9 cellular contexts compared by ENCODE assay signal in genomic region chr10:104327745-104328635, GRCh38. TPM values are rescaled to one million over a fixed set of nuclear protein-coding genes. Genes with fewer than 3 reads are reported as not detected.
DNase-seq lines count a peak whose midpoint lies in the region; FAIRE-seq and TF ChIP-seq lines count a peak whose summit lies in the region.
"Had no signal": no experiment of that assay in that cellular context is flagged by ENCODE, and none has a peak within 500 bp of the region (broad histone marks: within the 10 kb centered on the region; RNA-seq: fewer than 3 reads in every experiment).

No MANE protein-coding gene starts in this region.

- POLR2A ChIA-PET in CD8-positive, alpha-beta memory T cell (lab: Charles Lee): interaction anchor here (0.6 to 2.2 kb wide), 2 partner anchors 10 to 24 kb away, joined by 3 to 11 read pairs; partner anchors contain the start of gene ITPRIP

- H3K4me3 ChIP-seq in CD8-positive, alpha-beta memory T cell (ENCODE audit: low read length): peak overlapping the region; percentile 49
- H3K4me3 ChIP-seq in bronchial epithelial cell (ENCODE audit: low read depth, low read length) (peak overlapping the region; percentile 29), liver (ENCODE audit: low read depth in 1 of 3, low read length in 3 of 3) (no peak overlapping the region), testis (no peak overlapping the region)

- H3K27me3 ChIP-seq in CD8-positive, alpha-beta memory T cell (ENCODE audit: insufficient read depth, low read length, poor library complexity, severe bottlenecking): no peaks in the 10 kb centered on the region
- H3K27me3 ChIP-seq in bronchial epithelial cell (ENCODE audit: control insufficient read depth, insufficient read depth, low read length) (no peaks in the 10 kb centered on the region), liver (ENCODE audit: control insufficient read depth in 4 of 4, insufficient read depth in 4 of 4, low read length in 3 of 4) (no peaks in the 10 kb centered on the region), testis (no peaks in the 10 kb centered on the region)

- H3K4me1 ChIP-seq in CD8-positive, alpha-beta memory T cell (ENCODE audit: insufficient read depth, low read length): peaks cover 100% of the 10 kb centered on the region
- peaks cover 2 to 26% (median 13%) of the 10 kb centered on the region in 4 donors for H3K4me1 ChIP-seq in liver (ENCODE audit: control insufficient read depth in 4 of 4, insufficient read depth in 4 of 4, low read length in 3 of 4)
- peaks cover 78% of the 10 kb centered on the region for H3K4me1 ChIP-seq in testis

- 59% methylated on average over 20 of the region's 20 CpGs for WGBS in liver
- 20 to 38% methylated on average over 20 of the region's 20 CpGs for WGBS in testis, 2 donors

- no peaks in the 10 kb centered on the region for H3K9me3 ChIP-seq in CD8-positive, alpha-beta memory T cell (ENCODE audit: low read length)
- H3K9me3 ChIP-seq in liver (ENCODE audit: control insufficient read depth in 4 of 4, low read length in 3 of 4) (no peaks in the 10 kb centered on the region), testis (no peaks in the 10 kb centered on the region)

- no peak for TF ChIP-seq POLR2A in testis (IDR thresholded peaks at IDR 0.05)

- H3K9me3 Mint-ChIP-seq in CD8-positive, alpha-beta memory T cell: no peaks in the 10 kb centered on the region

- no peak for TF ChIP-seq CTCF in bronchial epithelial cell (IDR thresholded peaks at IDR 0.05; ENCODE audit: insufficient read depth, low read length, severe bottlenecking)
- TF ChIP-seq CTCF in liver (IDR thresholded peaks at IDR 0.05; ENCODE audit: low read depth, low read length, missing input control): no peak
- TF ChIP-seq CTCF in testis (IDR thresholded peaks at IDR 0.05): no peak

- peak overlapping the region; percentile 68 to 100 (median 97) for H3K27ac Mint-ChIP-seq in CD8-positive, alpha-beta memory T cell

- peaks cover 91 to 100% (median 99%) of the 10 kb centered on the region in 3 donors for H3K4me1 Mint-ChIP-seq in CD8-positive, alpha-beta memory T cell

- peak in 2 of 5 donors; percentile 24 to 46 for DNase-seq in CD8-positive, alpha-beta memory T cell
- DNase-seq in NCI-H345 (lab: John Stamatoyannopoulos, UW) (peak; percentile 62), bronchial epithelial cell (ENCODE audit: low read depth) (peak; percentile 85), testis (peak; percentile 76), NCI-H446 treated with DMSO at 0.1 percent for 48 hours (lab: John Stamatoyannopoulos, UW) (no peak), OCI-M2 (lab: John Stamatoyannopoulos, UW; ENCODE audit: unreplicated experiment) (no peak), frontal cortex (ENCODE audit: low spot score in 2 of 2) (no peak)

- peak overlapping the region; percentile 68 for H3K27ac ChIP-seq in CD8-positive, alpha-beta memory T cell (ENCODE audit: low read depth, low read length)
- peak overlapping the region; percentile 32 to 69 for H3K27ac ChIP-seq in liver (ENCODE audit: low read depth in 1 of 2, low read length in 2 of 2)
- peak overlapping the region; percentile 69 to 88 for H3K27ac ChIP-seq in testis
- H3K27ac ChIP-seq: KMS-11 had no signal

- H3K36me3 ChIP-seq in CD8-positive, alpha-beta memory T cell (ENCODE audit: insufficient read depth, low read length): peaks cover 7% of the 10 kb centered on the region
- H3K36me3 ChIP-seq in bronchial epithelial cell (ENCODE audit: control insufficient read depth, insufficient read depth, low read length) (peaks cover 20% of the 10 kb centered on the region), liver (ENCODE audit: control insufficient read depth in 4 of 4, insufficient read depth in 3 of 4, low read depth in 1 of 4, low read length in 3 of 4) (no peaks in the 10 kb centered on the region), testis (ENCODE audit: low read depth, missing control alignments) (no peaks in the 10 kb centered on the region)

- H3K36me3 Mint-ChIP-seq in CD8-positive, alpha-beta memory T cell: peaks cover 0 to 24% (median 9%) of the 10 kb centered on the region in 3 donors

- intact Hi-C loops in testis (cut with DNase I; ENCODE audit: low total_unique reads): no loop called here

- peak overlapping the region; percentile 72 to 92 (median 78) for H3K4me3 Mint-ChIP-seq in CD8-positive, alpha-beta memory T cell

- H3K27me3 Mint-ChIP-seq in CD8-positive, alpha-beta memory T cell: peaks cover 0 to 10% of the 10 kb centered on the region in 2 donors

- TF ChIP-seq RAD21 in liver (IDR thresholded peaks at IDR 0.05): no peak

- H3K9ac ChIP-seq in liver (ENCODE audit: low read depth in 1 of 2, low read length in 2 of 2): no peak overlapping the region
- H3K9ac ChIP-seq: KMS-11 had no signal

- CTCF ChIA-PET in CD8-positive, alpha-beta memory T cell (lab: Charles Lee): interaction anchor here (0.6 to 3.8 kb wide), 8 partner anchors 10 to 1139 kb away, joined by 3 to 24 read pairs (median 6); partner anchors contain the start of gene ITPRIP

- FAIRE-seq in bronchial epithelial cell (lab: Jason Lieb, UNC): no peak
- no peak for FAIRE-seq in frontal cortex (lab: Jason Lieb, UNC)

TF ChIP-seq in liver, 16 proteins besides CTCF, POLR2A, EP300 and RAD21:
- TF ChIP-seq HNF4G (IDR thresholded peaks at IDR 0.05): no peak
- no peak for TF ChIP-seq SP1 (IDR thresholded peaks at IDR 0.05)
- no peak for TF ChIP-seq FOXA1 (IDR thresholded peaks at IDR 0.05)
- TF ChIP-seq YY1 (IDR thresholded peaks at IDR 0.05): no peak
- TF ChIP-seq JUND (IDR thresholded peaks at IDR 0.05): no peak
- no peak for TF ChIP-seq RXRA (IDR thresholded peaks at IDR 0.05)
TF ChIP-seq in liver: peak in this region for 0.

RNA-seq across cellular contexts. Expression of gene ITPRIP, which starts 10.3 kb away (rescaled TPM):
- total RNA-seq in CD8-positive, alpha-beta memory T cell: 10 to 100 TPM; 12.8 to 13.1 TPM
- polyA plus RNA-seq in CD8-positive, alpha-beta memory T cell: 23.1 TPM
- total RNA-seq in bronchial epithelial cell: 12.9 and 30.7 TPM in 2 replicates
- 1 to 10 TPM; 7.7 to 7.9 TPM for total RNA-seq in liver
- polyA plus RNA-seq in liver: 1 to 10 TPM; 3.5 to 4.2 TPM
- total RNA-seq in testis: 10 to 100 TPM; 21.6 to 29.5 TPM
- polyA plus RNA-seq in testis (ENCODE audit: insufficient read depth, low read depth, low replicate concordance): 21.5 TPM
- total RNA-seq in frontal cortex: 1.2 TPM

RNA-seq across cellular contexts. Expression of gene CFAP58, which starts 25.6 kb away (rescaled TPM):
- total RNA-seq in CD8-positive, alpha-beta memory T cell: under 1 TPM in 1 of 2 experiments, not detected in 1; 0.07 TPM
- not detected for polyA plus RNA-seq in CD8-positive, alpha-beta memory T cell
- total RNA-seq in bronchial epithelial cell (0.53 and 1.2 TPM in 2 replicates), liver (under 1 TPM; 0.08 to 0.09 TPM), testis (10 to 100 TPM; 10.1 to 14.6 TPM), frontal cortex (1.2 TPM)
- polyA plus RNA-seq in liver (under 1 TPM in 1 of 2 donors, not detected in 1; 0.01 TPM), testis (ENCODE audit: insufficient read depth, low read depth, low replicate concordance) (16.3 TPM)

RNA-seq across cellular contexts. Expression of gene GSTO2, which starts 59.0 kb away (rescaled TPM):
- total RNA-seq in CD8-positive, alpha-beta memory T cell: 1 to 10 TPM in 1 of 2 experiments, under 1 TPM in 1; 0.93 to 1.1 TPM
- 0.60 TPM for polyA plus RNA-seq in CD8-positive, alpha-beta memory T cell
- 24.7 and 29.2 TPM in 2 replicates for total RNA-seq in bronchial epithelial cell
- 1 to 10 TPM; 1.0 to 4.6 TPM for total RNA-seq in liver
- polyA plus RNA-seq in liver: 1 to 10 TPM; 1.6 to 1.8 TPM
- 10 to 100 TPM; 28.9 to 51.7 TPM for total RNA-seq in testis
- 53.7 TPM for polyA plus RNA-seq in testis (ENCODE audit: insufficient read depth, low read depth, low replicate concordance)
- 2.4 TPM for total RNA-seq in frontal cortex

Comparison
In these comparisons a context has a peak if more than half of its experiments do, and no peak if none do; other contexts are left out.
1. DNase-seq: peak in NCI-H345 (single experiment), bronchial epithelial cell (single experiment) and testis (single experiment); none in NCI-H446 treated with DMSO at 0.1 percent for 48 hours (single experiment), OCI-M2 (single experiment) and frontal cortex (0 of 2).
2. H3K4me3 ChIP-seq: peak in CD8-positive, alpha-beta memory T cell (single experiment) and bronchial epithelial cell (single experiment); none in liver (0 of 3) and testis (0 of 2).
3. Peak in every context shown above with its lines, with median percentiles within 50 percentile points of each other: H3K27ac ChIP-seq.